ENCODE assay signal across 8 cellular contexts in genomic region chr1:178542554-178543290, GRCh38.
DNase-seq lines count a peak whose midpoint lies in the region; ATAC-seq and TF ChIP-seq lines count a peak whose summit lies in the region.

No MANE protein-coding gene starts in this region.

- H3K4me1 Mint-ChIP-seq in T-helper 2 cell treated with Interferon-gamma antibody and Interleukin-4, amounts not matched to agents 5 μg/mL and 100 μg/mL, for 36 hours (ENCODE audit: low read depth): peaks cover 7% of the 10 kb centered on the region

- no peaks in the 10 kb centered on the region for H3K36me3 Mint-ChIP-seq in T-helper 2 cell treated with Interferon-gamma antibody and Interleukin-4, amounts not matched to agents 5 μg/mL and 100 μg/mL, for 36 hours (ENCODE audit: low read depth)

- DNase-seq in NCI-H1092 (lab: John Stamatoyannopoulos, UW) (peak; percentile 54), astrocyte of the cerebellum (ENCODE audit: low read depth) (peak; percentile 64), hippocampal formation (lab: John Stamatoyannopoulos, UW) (peak; percentile 57 to 84), retina (peak; percentile 99), NCI-H2029 (lab: John Stamatoyannopoulos, UW) (no peak)
- peak; percentile 89 for DNase-seq in T-helper 2 cell treated with Interferon-gamma antibody and Interleukin-4, amounts not matched to agents 5 μg/mL and 100 μg/mL, for 36 hours (ENCODE audit: low spot score)

- peak overlapping the region; percentile 81 for H3K27ac Mint-ChIP-seq in T-helper 2 cell treated with Interferon-gamma antibody and Interleukin-4, amounts not matched to agents 5 μg/mL and 100 μg/mL, for 36 hours

- peak overlapping the region; percentile 90 for H3K4me3 Mint-ChIP-seq in T-helper 2 cell treated with Interferon-gamma antibody and Interleukin-4, amounts not matched to agents 5 μg/mL and 100 μg/mL, for 36 hours

- peak; percentile 77 for ATAC-seq in HG02642 (IDR thresholded peaks at IDR 0.05; ENCODE audit: poor library complexity, unreplicated experiment)

- H3K27me3 Mint-ChIP-seq in T-helper 2 cell treated with Interferon-gamma antibody and Interleukin-4, amounts not matched to agents 5 μg/mL and 100 μg/mL, for 36 hours (ENCODE audit: low read depth): no peaks in the 10 kb centered on the region

- peak; percentile 96 for TF ChIP-seq CTCF in GM12875 (IDR thresholded peaks at IDR 0.05; ENCODE audit: borderline replicate concordance, insufficient read depth, low read depth, low read length)
- TF ChIP-seq CTCF in astrocyte of the cerebellum (IDR thresholded peaks at IDR 0.05; ENCODE audit: low read depth, low read length, missing control alignments): peak; percentile 79

- no peaks in the 10 kb centered on the region for H3K9me3 Mint-ChIP-seq in T-helper 2 cell treated with Interferon-gamma antibody and Interleukin-4, amounts not matched to agents 5 μg/mL and 100 μg/mL, for 36 hours

- in situ Hi-C loops in astrocyte of the cerebellum (cut with HindIII; ENCODE audit: low sequenced_read_pairs): no loop called here

- peak overlapping the region; percentile 64 for H3K4me3 ChIP-seq in GM12875 (ENCODE audit: low read depth, low read length)
- peak overlapping the region; percentile 58 for H3K4me3 ChIP-seq in astrocyte of the cerebellum (ENCODE audit: low read depth, low read length)
